Comparison of ENCODE assay signal across 22 cellular contexts in the genomic region with DNA sequence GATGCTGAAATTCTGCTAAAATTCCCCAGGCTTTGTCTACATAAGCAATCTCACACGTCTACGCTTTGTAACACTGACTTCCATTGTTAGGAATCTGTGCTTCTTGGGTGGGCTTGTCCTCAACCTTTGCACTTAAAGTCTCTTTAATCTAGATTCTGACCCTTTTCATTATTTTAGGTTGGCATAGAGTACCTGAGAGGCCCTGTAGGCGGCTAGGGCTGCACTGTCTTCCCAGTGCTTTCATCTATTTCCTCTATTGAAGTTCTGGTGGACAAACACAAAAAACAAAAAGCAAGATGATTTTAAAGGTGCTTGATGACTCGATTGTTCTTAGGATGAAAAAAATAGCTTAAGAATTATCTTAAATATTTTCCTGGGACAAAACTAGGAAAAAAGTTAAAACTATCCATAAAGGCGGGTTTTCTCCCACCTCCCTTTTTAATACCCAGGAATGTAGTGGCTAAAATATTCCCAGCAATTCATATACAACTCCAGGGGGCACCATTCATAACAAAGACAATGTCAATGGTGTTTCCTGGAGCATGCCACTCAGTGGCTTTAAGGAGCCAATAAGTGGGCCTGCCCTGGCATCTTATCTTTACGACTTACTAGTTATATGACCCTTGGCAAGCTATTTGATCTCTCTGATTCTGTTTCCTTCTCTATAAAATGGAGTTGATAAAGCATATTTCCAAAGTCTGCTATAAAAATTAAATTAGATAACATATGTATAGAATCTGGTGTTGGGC.
DNase-seq lines count a peak whose midpoint lies in the region; ATAC-seq and TF ChIP-seq lines count a peak whose summit lies in the region.
"Had no signal": no experiment of that assay in that cellular context is flagged by ENCODE, and none has a peak within 500 bp of the region (broad histone marks: within the 10 kb centered on the region; RNA-seq: fewer than 3 reads in every experiment).

No MANE protein-coding gene starts in this region.

- CTCF ChIA-PET in OCI-LY7 (lab: Charles Lee; ENCODE audit: unreplicated experiment) = no interaction called here
- CTCF ChIA-PET in activated CD4-positive, alpha-beta T cell treated with anti-CD3 and anti-CD28 coated beads for 36 hours (lab: Charles Lee) = no interaction called here

- H3K79me2 ChIP-seq in OCI-LY7 (ENCODE audit: insufficient read depth, low read depth, low read length) = no peaks in the 10 kb centered on the region

- H3K9me3 ChIP-seq in HUES48 (ENCODE audit: control insufficient read depth, insufficient read depth, low read length) (no peaks in the 10 kb centered on the region), mucosa of descending colon (no peaks in the 10 kb centered on the region), OCI-LY7 (ENCODE audit: low read length) (no peaks in the 10 kb centered on the region)
- H3K9me3 ChIP-seq: HAP-1, MG63 had no signal

- H3K27ac ChIP-seq in C4-2B = no peak overlapping the region
- peak overlapping the region; percentile 34 for H3K27ac ChIP-seq in HUES48 (ENCODE audit: low read depth, low read length)
- peak overlapping the region; percentile 8; the same call in 1 of the 2 replicates for H3K27ac ChIP-seq in VCaP
- no peak overlapping the region for H3K27ac ChIP-seq in OCI-LY7 (ENCODE audit: low read depth, low read length, poor library complexity, severe bottlenecking)

- H3K27me3 ChIP-seq in HUES48 (ENCODE audit: control insufficient read depth, insufficient read depth, low read length) = no peaks in the 10 kb centered on the region
- H3K27me3 ChIP-seq: MG63 had no signal

- H4K20me1 ChIP-seq in OCI-LY7 (ENCODE audit: insufficient read depth, low read length) = no peaks in the 10 kb centered on the region

- H3K27me3 Mint-ChIP-seq in activated CD4-positive, alpha-beta T cell treated with anti-CD3 and anti-CD28 coated beads for 36 hours = peaks cover 10% of the 10 kb centered on the region

- BruUV-seq in OCI-LY7 (replicated peaks; lab: Mats Ljungman, UMichigan) = no TSS peak

- no peak overlapping the region for H3K4me3 Mint-ChIP-seq in activated CD4-positive, alpha-beta T cell treated with anti-CD3 and anti-CD28 coated beads for 36 hours
- H3K4me3 Mint-ChIP-seq: activated naive CD4-positive, alpha-beta T cell treated with anti-CD3 and anti-CD28 coated beads for 36 hours; CD4-positive, alpha-beta memory T cell; memory B cell; naive thymus-derived CD8-positive, alpha-beta T cell had no signal

- POLR2A ChIA-PET in OCI-LY7 (lab: Charles Lee) = no interaction called here
- POLR2A ChIA-PET in activated CD4-positive, alpha-beta T cell treated with anti-CD3 and anti-CD28 coated beads for 36 hours (lab: Charles Lee) = no interaction called here

- H3K4me2 ChIP-seq in OCI-LY7 (ENCODE audit: low read length) = no peak overlapping the region

- TF ChIP-seq CTCF in C4-2B (conservative IDR thresholded peaks at IDR 0.05) = peak; percentile 44
- TF ChIP-seq CTCF in VCaP (conservative IDR thresholded peaks at IDR 0.05) = 0 out of 2 replicates have a peak, but pooled peaks have one; percentile 21
- no peak for TF ChIP-seq CTCF in mucosa of descending colon (IDR thresholded peaks at IDR 0.05)
- no peak for TF ChIP-seq CTCF in OCI-LY7 (conservative IDR thresholded peaks at IDR 0.05; ENCODE audit: low read length)

- H3K4me1 Mint-ChIP-seq in activated CD4-positive, alpha-beta T cell treated with anti-CD3 and anti-CD28 coated beads for 36 hours = no peaks in the 10 kb centered on the region
- H3K4me1 Mint-ChIP-seq: CD4-positive, alpha-beta memory T cell; memory B cell; naive thymus-derived CD8-positive, alpha-beta T cell had no signal

- H3K4me1 ChIP-seq in HUES48 (ENCODE audit: control insufficient read depth, insufficient read depth, low read length) = peaks cover 40% of the 10 kb centered on the region
- peaks cover 17% of the 10 kb centered on the region for H3K4me1 ChIP-seq in mucosa of descending colon (ENCODE audit: low read depth)
- H3K4me1 ChIP-seq in OCI-LY7 (ENCODE audit: insufficient read depth, low read length, poor library complexity, severe bottlenecking) = no peaks in the 10 kb centered on the region
- H3K4me1 ChIP-seq: HAP-1 had no signal

- ATAC-seq in mucosa of descending colon = peak; percentile 92
- ATAC-seq in activated CD4-positive, alpha-beta T cell treated with anti-CD3 and anti-CD28 coated beads for 36 hours = no peak
- ATAC-seq: naive thymus-derived CD8-positive, alpha-beta T cell; stimulated activated naive CD8-positive, alpha-beta T cell treated with anti-CD3 and anti-CD28 coated beads, Interleukin-15, Interleukin-2, amounts not matched to agents 100 U/mL and 50 U/mL, for 24 hours had no signal

- no peak overlapping the region for H2AFZ ChIP-seq in OCI-LY7 (ENCODE audit: low read length)

- no peaks in the 10 kb centered on the region for H3K9me2 ChIP-seq in OCI-LY7 (ENCODE audit: insufficient read depth, low read length)

- no peaks in the 10 kb centered on the region for H3K36me3 Mint-ChIP-seq in activated CD4-positive, alpha-beta T cell treated with anti-CD3 and anti-CD28 coated beads for 36 hours (ENCODE audit: low read depth)
- H3K36me3 Mint-ChIP-seq: CD4-positive, alpha-beta memory T cell; memory B cell; naive thymus-derived CD8-positive, alpha-beta T cell had no signal

- H3K9me3 Mint-ChIP-seq in activated CD4-positive, alpha-beta T cell treated with anti-CD3 and anti-CD28 coated beads for 36 hours (ENCODE audit: low read depth) = no peaks in the 10 kb centered on the region
- H3K9me3 Mint-ChIP-seq: activated naive CD4-positive, alpha-beta T cell treated with anti-CD3 and anti-CD28 coated beads for 36 hours; CD4-positive, alpha-beta memory T cell; memory B cell; naive thymus-derived CD8-positive, alpha-beta T cell had no signal

- H3K9ac ChIP-seq in HUES48 (ENCODE audit: low read depth, low read length) = no peak overlapping the region

- H3K27ac Mint-ChIP-seq in activated CD4-positive, alpha-beta T cell treated with anti-CD3 and anti-CD28 coated beads for 36 hours = no peak overlapping the region
- H3K27ac Mint-ChIP-seq: activated naive CD4-positive, alpha-beta T cell treated with anti-CD3 and anti-CD28 coated beads for 36 hours; CD4-positive, alpha-beta memory T cell; memory B cell; naive thymus-derived CD8-positive, alpha-beta T cell had no signal

- H3K4me3 ChIP-seq in HUES48 (ENCODE audit: low read depth, low read length) (no peak overlapping the region), mucosa of descending colon (no peak overlapping the region), OCI-LY7 (ENCODE audit: low read depth, low read length, poor library complexity, severe bottlenecking) (no peak overlapping the region)
- H3K4me3 ChIP-seq: HAP-1, MG63 had no signal

- H3K36me3 ChIP-seq in HUES48 (ENCODE audit: control insufficient read depth, insufficient read depth, low read length) (no peaks in the 10 kb centered on the region), mucosa of descending colon (ENCODE audit: low read depth) (no peaks in the 10 kb centered on the region), OCI-LY7 (ENCODE audit: insufficient read depth, low read length) (no peaks in the 10 kb centered on the region)
- H3K36me3 ChIP-seq: HAP-1, MG63 had no signal

- intact Hi-C loops in mucosa of descending colon (cut with DNase I, micrococcal nuclease) (no loop called here), OCI-LY7 (cut with micrococcal nuclease; ENCODE audit: unreplicated experiment) (no loop called here)
- intact Hi-C loops in activated CD4-positive, alpha-beta T cell treated with anti-CD3 and anti-CD28 coated beads for 36 hours (cut with DNase I, micrococcal nuclease) = no loop called here

- DNase-seq in mucosa of descending colon (peak; percentile 21 to 75 (median 40)), OCI-LY7 (ENCODE audit: low spot score) (no peak), NCI-H510A treated with DMSO at 0.1 percent for 48 hours (lab: John Stamatoyannopoulos, UW) (no peak), NCI-H524 treated with DMSO at 0.1 percent for 48 hours (lab: John Stamatoyannopoulos, UW) (no peak)
- DNase-seq in activated CD4-positive, alpha-beta T cell treated with anti-CD3 and anti-CD28 coated beads for 36 hours = no peak
- DNase-seq: activated CD4-positive, alpha-beta T cell treated with anti-CD3 and anti-CD28 coated beads for 1 hour; activated naive CD4-positive, alpha-beta T cell treated with anti-CD3 and anti-CD28 coated beads for 36 hours; activated T-cell treated with anti-CD3 and anti-CD28 coated beads, Interleukin-2, amount 50 U/mL, for 48 hours; CD4-positive, alpha-beta memory T cell; kidney glomerular epithelial cell; MG63; naive thymus-derived CD8-positive, alpha-beta T cell; NCI-H1694 treated with DMSO at 0.1 percent for 48 hours; NCI-H446 treated with DMSO at 0.1 percent for 48 hours; stimulated activated CD4-positive, alpha-beta T cell treated with anti-CD3 and anti-CD28 coated beads, Interleukin-2, amount 100 ng/mL, for 24 hours; stimulated activated naive CD8-positive, alpha-beta T cell treated with anti-CD3 and anti-CD28 coated beads, Interleukin-15, Interleukin-2, amounts not matched to agents 100 U/mL and 50 U/mL, for 24 hours; trophoblast cell had no signal

Comparison
In these comparisons a context has a peak if more than half of its experiments do, and no peak if none do; other contexts are left out.
1. H3K27ac ChIP-seq: peak in HUES48 (single experiment) and VCaP (single experiment); none in C4-2B (single experiment) and OCI-LY7 (single experiment).
2. CTCF ChIP-seq: peak in C4-2B (single experiment) and VCaP (single experiment); none in mucosa of descending colon (single experiment) and OCI-LY7 (single experiment).
3. DNase-seq: peak in mucosa of descending colon (3 of 3); none in OCI-LY7 (single experiment), activated CD4-positive, alpha-beta T cell treated with anti-CD3 and anti-CD28 coated beads for 36 hours (single experiment), NCI-H510A treated with DMSO at 0.1 percent for 48 hours (single experiment) and NCI-H524 treated with DMSO at 0.1 percent for 48 hours (single experiment).